In the genomic region with DNA sequence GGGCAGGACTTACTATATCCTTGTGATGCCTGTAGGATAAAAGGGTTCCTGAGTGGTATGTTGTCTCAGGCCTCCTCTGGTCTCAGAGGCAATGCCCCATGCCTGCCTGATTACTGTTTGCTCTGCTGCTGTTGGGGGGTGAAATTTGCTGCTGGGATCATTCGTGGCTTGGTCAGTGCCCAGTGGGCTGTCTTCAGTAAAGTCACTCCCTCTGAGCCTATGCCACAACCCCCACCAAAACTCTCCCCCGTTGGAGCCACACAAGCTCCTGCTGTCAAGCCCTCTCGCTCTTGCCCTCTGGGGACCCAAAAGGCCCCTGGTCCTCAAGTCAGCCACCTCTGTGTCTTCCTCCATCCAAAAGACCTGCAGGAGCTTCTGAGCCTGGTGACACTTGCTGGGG, we compare ENCODE assay signal across 16 cellular contexts. TPM values are rescaled to one million over a fixed set of nuclear protein-coding genes. Genes with fewer than 3 reads are reported as not detected.
DNase-seq lines count a peak whose midpoint lies in the region; ATAC-seq and TF ChIP-seq lines count a peak whose summit lies in the region.
"Had no signal": no experiment of that assay in that cellular context is flagged by ENCODE, and none has a peak within 500 bp of the region (broad histone marks: within the 10 kb centered on the region; RNA-seq: fewer than 3 reads in every experiment).

No MANE protein-coding gene starts in this region.

- H3K4me2 ChIP-seq in OCI-LY3 (ENCODE audit: low read length), result peak overlapping the region; percentile 75

- H3K9ac ChIP-seq in OCI-LY3 (ENCODE audit: low read length), result peak overlapping the region; percentile 73

- TF ChIP-seq POLR2A in gastroesophageal sphincter (IDR thresholded peaks at IDR 0.05), result no peak

- H3K27me3 Mint-ChIP-seq in activated CD8-positive, alpha-beta T cell treated with anti-CD3 and anti-CD28 coated beads, Interleukin-2, amount 10 ng/mL, durations not matched to agents 7 days and 5 days (ENCODE audit: low read depth), result no peaks in the 10 kb centered on the region
- no peaks in the 10 kb centered on the region for H3K27me3 Mint-ChIP-seq in activated CD8-positive, alpha-beta T cell treated with anti-CD3 and anti-CD28 coated beads for 36 hours
- peaks cover 0 to 6% of the 10 kb centered on the region in 2 donors for H3K27me3 Mint-ChIP-seq in stimulated activated naive B cell treated with anti-CD40 and anti-IgM and Interleukin-4, amounts not matched to agents 10 μg/mL and 1 μg/mL and 100 μg/mL, for 72 hours
- H3K27me3 Mint-ChIP-seq: activated CD4-positive, alpha-beta memory T cell treated with anti-CD3 and anti-CD28 coated beads for 36 hours had no signal

- WGBS in gastroesophageal sphincter (ENCODE audit: low coverage in 1 of 2), 2 donors, result no CpG with 5 or more reads among the region's 3 CpGs

- no peak for TF ChIP-seq CTCF in activated CD8-positive, alpha-beta T cell treated with anti-CD3 and anti-CD28 coated beads for 36 hours (IDR thresholded peaks at IDR 0.05)
- TF ChIP-seq CTCF in OCI-LY3 (IDR thresholded peaks at IDR 0.05; ENCODE audit: low read depth, low read length) (no peak), fibroblast of mammary gland (conservative IDR thresholded peaks at IDR 0.05; ENCODE audit: control insufficient read depth, insufficient read depth, low read depth, low read length) (no peak), gastroesophageal sphincter (IDR thresholded peaks at IDR 0.05) (no peak)

- H3K79me2 ChIP-seq in OCI-LY3 (ENCODE audit: low read length), result no peaks in the 10 kb centered on the region

- H2AFZ ChIP-seq in OCI-LY3 (ENCODE audit: low read depth, low read length), result peak overlapping the region; percentile 75; the same call in 1 of the 2 replicates

- no peak for TF ChIP-seq EP300 in gastroesophageal sphincter (IDR thresholded peaks at IDR 0.05)

- no peak for ATAC-seq in activated CD8-positive, alpha-beta T cell treated with anti-CD3 and anti-CD28 coated beads, Interleukin-2, amount 10 ng/mL, durations not matched to agents 7 days and 5 days
- ATAC-seq in activated CD8-positive, alpha-beta T cell treated with anti-CD3 and anti-CD28 coated beads for 36 hours, result no peak
- no peak for ATAC-seq in stimulated activated naive B cell treated with anti-CD40 and anti-IgM and Interleukin-4, amounts not matched to agents 10 μg/mL and 1 μg/mL and 100 μg/mL, for 72 hours (replicated peaks)
- no peak for ATAC-seq in gastroesophageal sphincter

- H4K20me1 ChIP-seq in OCI-LY3 (ENCODE audit: insufficient read depth, low read length), result no peaks in the 10 kb centered on the region

- no peaks in the 10 kb centered on the region for H3K9me3 Mint-ChIP-seq in activated CD8-positive, alpha-beta T cell treated with anti-CD3 and anti-CD28 coated beads, Interleukin-2, amount 10 ng/mL, durations not matched to agents 7 days and 5 days (ENCODE audit: insufficient read depth)
- H3K9me3 Mint-ChIP-seq in activated CD8-positive, alpha-beta T cell treated with anti-CD3 and anti-CD28 coated beads for 36 hours, result no peaks in the 10 kb centered on the region
- H3K9me3 Mint-ChIP-seq in stimulated activated naive B cell treated with anti-CD40 and anti-IgM and Interleukin-4, amounts not matched to agents 10 μg/mL and 1 μg/mL and 100 μg/mL, for 72 hours, result no peaks in the 10 kb centered on the region
- H3K9me3 Mint-ChIP-seq: activated CD4-positive, alpha-beta memory T cell treated with anti-CD3 and anti-CD28 coated beads for 36 hours; activated T-helper 1 cell treated with anti-CD3 and anti-CD28 coated beads, Interleukin-12 subunit alpha, Interleukin-12 subunit beta, Interleukin-2, Interleukin-4 antibody, amounts not matched to agents 30 ng/mL and 10 ng/mL and 1 ng/mL, durations not matched to agents 14 hours and 24 hours and 36 hours had no signal

- H3K4me1 ChIP-seq in OCI-LY3 (ENCODE audit: low read length), result peaks cover 29% of the 10 kb centered on the region
- H3K4me1 ChIP-seq in gastroesophageal sphincter, result no peaks in the 10 kb centered on the region

- H3K27me3 ChIP-seq in OCI-LY3 (ENCODE audit: low read depth, low read length) (no peaks in the 10 kb centered on the region), gastroesophageal sphincter (peaks cover 3% of the 10 kb centered on the region)

- no peak overlapping the region for H3K4me3 Mint-ChIP-seq in activated CD8-positive, alpha-beta T cell treated with anti-CD3 and anti-CD28 coated beads, Interleukin-2, amount 10 ng/mL, durations not matched to agents 7 days and 5 days
- H3K4me3 Mint-ChIP-seq in activated CD8-positive, alpha-beta T cell treated with anti-CD3 and anti-CD28 coated beads for 36 hours, result no peak overlapping the region
- H3K4me3 Mint-ChIP-seq in stimulated activated naive B cell treated with anti-CD40 and anti-IgM and Interleukin-4, amounts not matched to agents 10 μg/mL and 1 μg/mL and 100 μg/mL, for 72 hours, result peak overlapping the region; percentile 72 to 80

- peaks cover 10% of the 10 kb centered on the region for H3K4me1 Mint-ChIP-seq in activated CD8-positive, alpha-beta T cell treated with anti-CD3 and anti-CD28 coated beads, Interleukin-2, amount 10 ng/mL, durations not matched to agents 7 days and 5 days (ENCODE audit: low read depth)
- peaks cover 15% of the 10 kb centered on the region for H3K4me1 Mint-ChIP-seq in activated CD8-positive, alpha-beta T cell treated with anti-CD3 and anti-CD28 coated beads for 36 hours (ENCODE audit: low read depth)
- peaks cover 12 to 16% of the 10 kb centered on the region in 2 donors for H3K4me1 Mint-ChIP-seq in stimulated activated naive B cell treated with anti-CD40 and anti-IgM and Interleukin-4, amounts not matched to agents 10 μg/mL and 1 μg/mL and 100 μg/mL, for 72 hours

- no peak for DNase-seq in activated CD8-positive, alpha-beta T cell treated with anti-CD3 and anti-CD28 coated beads, Interleukin-2, amount 10 ng/mL, durations not matched to agents 7 days and 5 days
- no peak for DNase-seq in activated CD8-positive, alpha-beta T cell treated with anti-CD3 and anti-CD28 coated beads for 36 hours
- DNase-seq in fibroblast of mammary gland (ENCODE audit: low read depth) (no peak), SKM-1 (lab: John Stamatoyannopoulos, UW; ENCODE audit: unreplicated experiment) (no peak), COR-L47 (lab: John Stamatoyannopoulos, UW) (no peak)
- no peak for DNase-seq in stimulated activated naive B cell treated with anti-CD40 and anti-IgM and Interleukin-4, amounts not matched to agents 10 μg/mL and 1 μg/mL and 100 μg/mL, for 72 hours
- DNase-seq: NCI-H1436, NCI-H2171 treated with DMSO at 0.1 percent for 48 hours, tibial artery, WERI-Rb-1 had no signal

- POLR2A ChIA-PET in activated CD8-positive, alpha-beta T cell treated with anti-CD3 and anti-CD28 coated beads, Interleukin-2, amount 10 ng/mL, durations not matched to agents 7 days and 5 days (lab: Charles Lee), result no interaction called here
- POLR2A ChIA-PET in activated CD8-positive, alpha-beta T cell treated with anti-CD3 and anti-CD28 coated beads for 36 hours (lab: Charles Lee), result no interaction called here

- peak overlapping the region; percentile 31 for H3K27ac Mint-ChIP-seq in activated CD8-positive, alpha-beta T cell treated with anti-CD3 and anti-CD28 coated beads, Interleukin-2, amount 10 ng/mL, durations not matched to agents 7 days and 5 days
- no peak overlapping the region for H3K27ac Mint-ChIP-seq in activated CD8-positive, alpha-beta T cell treated with anti-CD3 and anti-CD28 coated beads for 36 hours
- H3K27ac Mint-ChIP-seq in stimulated activated naive B cell treated with anti-CD40 and anti-IgM and Interleukin-4, amounts not matched to agents 10 μg/mL and 1 μg/mL and 100 μg/mL, for 72 hours, result no peak overlapping the region
- H3K27ac Mint-ChIP-seq: activated T-helper 1 cell treated with anti-CD3 and anti-CD28 coated beads, Interleukin-12 subunit alpha, Interleukin-12 subunit beta, Interleukin-2, Interleukin-4 antibody, amounts not matched to agents 30 ng/mL and 10 ng/mL and 1 ng/mL, durations not matched to agents 14 hours and 24 hours and 36 hours had no signal

- no peaks in the 10 kb centered on the region for H3K36me3 Mint-ChIP-seq in activated CD8-positive, alpha-beta T cell treated with anti-CD3 and anti-CD28 coated beads, Interleukin-2, amount 10 ng/mL, durations not matched to agents 7 days and 5 days (ENCODE audit: low read depth)
- H3K36me3 Mint-ChIP-seq in activated CD8-positive, alpha-beta T cell treated with anti-CD3 and anti-CD28 coated beads for 36 hours (ENCODE audit: low read depth), result no peaks in the 10 kb centered on the region
- H3K36me3 Mint-ChIP-seq in stimulated activated naive B cell treated with anti-CD40 and anti-IgM and Interleukin-4, amounts not matched to agents 10 μg/mL and 1 μg/mL and 100 μg/mL, for 72 hours, result no peaks in the 10 kb centered on the region
- H3K36me3 Mint-ChIP-seq: activated CD4-positive, alpha-beta memory T cell treated with anti-CD3 and anti-CD28 coated beads for 36 hours had no signal

- CTCF ChIA-PET in activated CD8-positive, alpha-beta T cell treated with anti-CD3 and anti-CD28 coated beads, Interleukin-2, amount 10 ng/mL, durations not matched to agents 7 days and 5 days (lab: Charles Lee), result no interaction called here
- CTCF ChIA-PET in activated CD8-positive, alpha-beta T cell treated with anti-CD3 and anti-CD28 coated beads for 36 hours (lab: Charles Lee), result no interaction called here

- H3K4me3 ChIP-seq in OCI-LY3 (ENCODE audit: low read length), result peak overlapping the region; percentile 67
- peak overlapping the region; percentile 36 for H3K4me3 ChIP-seq in fibroblast of mammary gland (ENCODE audit: control insufficient read depth, low read depth, low read length)
- peak overlapping the region in 1 of 2 donors; percentile 40 for H3K4me3 ChIP-seq in gastroesophageal sphincter

- H3K9me3 ChIP-seq in OCI-LY3 (ENCODE audit: insufficient read depth, low read length), result no peaks in the 10 kb centered on the region
- no peaks in the 10 kb centered on the region for H3K9me3 ChIP-seq in gastroesophageal sphincter
- H3K9me3 ChIP-seq: left lung, tibial artery had no signal

- H3K27ac ChIP-seq in OCI-LY3 (ENCODE audit: low read length) (peak overlapping the region; percentile 81), gastroesophageal sphincter (no peak overlapping the region)
- H3K27ac ChIP-seq: 22Rv1, tibial artery, WERI-Rb-1 had no signal

- intact Hi-C loops in activated CD8-positive, alpha-beta T cell treated with anti-CD3 and anti-CD28 coated beads for 36 hours (cut with micrococcal nuclease), result no loop called here

- peaks cover 5% of the 10 kb centered on the region for H3K36me3 ChIP-seq in OCI-LY3 (replicated peaks; ENCODE audit: low read depth, low read length)
- no peaks in the 10 kb centered on the region for H3K36me3 ChIP-seq in gastroesophageal sphincter
- H3K36me3 ChIP-seq: left lung, tibial artery, WERI-Rb-1 had no signal

RNA-seq across cellular contexts. Expression of a gene that starts 38.6 kb away (rescaled TPM):
- 1 to 10 TPM; 8.2 to 8.7 TPM for total RNA-seq in activated CD8-positive, alpha-beta T cell treated with anti-CD3 and anti-CD28 coated beads, Interleukin-2, amount 10 ng/mL, durations not matched to agents 7 days and 5 days
- 10 to 100 TPM; 33.3 to 34.5 TPM for total RNA-seq in activated CD8-positive, alpha-beta T cell treated with anti-CD3 and anti-CD28 coated beads for 36 hours
- total RNA-seq in gastroesophageal sphincter, result 10 to 100 TPM; 55.5 to 95.8 (median 77.0) TPM

Comparison
In these comparisons a context has a peak if more than half of its experiments do, and no peak if none do; other contexts are left out.
1. H3K4me3 Mint-ChIP-seq: peak in stimulated activated naive B cell treated with anti-CD40 and anti-IgM and Interleukin-4, amounts not matched to agents 10 μg/mL and 1 μg/mL and 100 μg/mL, for 72 hours (2 of 2); none in activated CD8-positive, alpha-beta T cell treated with anti-CD3 and anti-CD28 coated beads, Interleukin-2, amount 10 ng/mL, durations not matched to agents 7 days and 5 days (single experiment) and activated CD8-positive, alpha-beta T cell treated with anti-CD3 and anti-CD28 coated beads for 36 hours (single experiment).